In genomic region chr12:1595690-1596347, GRCh38 we compare ENCODE assay signal across 10 cellular contexts. TPM values are rescaled to one million over a fixed set of nuclear protein-coding genes. Genes with fewer than 3 reads are reported as not detected.
DNase-seq lines count a peak whose midpoint lies in the region.
"Had no signal": no experiment of that assay in that cellular context is flagged by ENCODE, and none has a peak within 500 bp of the region (broad histone marks: within the 10 kb centered on the region; RNA-seq: fewer than 3 reads in every experiment).

No MANE protein-coding gene starts in this region.

- no peaks in the 10 kb centered on the region for H3K27me3 ChIP-seq in layer of hippocampus (ENCODE audit: control insufficient read depth, insufficient read depth, low read length)

- peaks cover 18% of the 10 kb centered on the region for H3K36me3 Mint-ChIP-seq in T-helper 1 cell treated with Interleukin-12 subunit alpha and Interleukin-12 subunit beta and Interleukin-4 antibody, amounts not matched to agents 30 μg/mL and 1 μg/mL, for 36 hours (ENCODE audit: low read depth)
- H3K36me3 Mint-ChIP-seq in activated T-helper 1 cell treated with anti-CD3 and anti-CD28 coated beads, Interleukin-12 subunit alpha, Interleukin-12 subunit beta, Interleukin-2, Interleukin-4 antibody, amounts not matched to agents 30 ng/mL and 10 ng/mL and 1 ng/mL, durations not matched to agents 14 hours and 24 hours and 36 hours (ENCODE audit: low read depth) = peaks cover 11% of the 10 kb centered on the region

- H3K27ac Mint-ChIP-seq in T-helper 1 cell treated with Interleukin-12 subunit alpha and Interleukin-12 subunit beta and Interleukin-4 antibody, amounts not matched to agents 30 μg/mL and 1 μg/mL, for 36 hours = no peak overlapping the region
- peak overlapping the region; percentile 92 for H3K27ac Mint-ChIP-seq in activated T-helper 1 cell treated with anti-CD3 and anti-CD28 coated beads, Interleukin-12 subunit alpha, Interleukin-12 subunit beta, Interleukin-2, Interleukin-4 antibody, amounts not matched to agents 30 ng/mL and 10 ng/mL and 1 ng/mL, durations not matched to agents 14 hours and 24 hours and 36 hours

- H3K27ac ChIP-seq in layer of hippocampus (ENCODE audit: low read depth, low read length) (peak overlapping the region; percentile 98), substantia nigra (ENCODE audit: low read depth, low read length, poor library complexity, severe bottlenecking) (peak overlapping the region; percentile 98)

- peaks cover 31% of the 10 kb centered on the region for H3K4me1 Mint-ChIP-seq in T-helper 1 cell treated with Interleukin-12 subunit alpha and Interleukin-12 subunit beta and Interleukin-4 antibody, amounts not matched to agents 30 μg/mL and 1 μg/mL, for 36 hours (ENCODE audit: low read depth)
- peaks cover 39% of the 10 kb centered on the region for H3K4me1 Mint-ChIP-seq in activated T-helper 1 cell treated with anti-CD3 and anti-CD28 coated beads, Interleukin-12 subunit alpha, Interleukin-12 subunit beta, Interleukin-2, Interleukin-4 antibody, amounts not matched to agents 30 ng/mL and 10 ng/mL and 1 ng/mL, durations not matched to agents 14 hours and 24 hours and 36 hours (ENCODE audit: low read depth)

- no peak for DNase-seq in T-helper 1 cell
- DNase-seq in activated T-helper 1 cell treated with anti-CD3 and anti-CD28 coated beads, Interleukin-12 subunit alpha, Interleukin-12 subunit beta, Interleukin-2, Interleukin-4 antibody, amounts not matched to agents 30 ng/mL and 10 ng/mL and 1 ng/mL, durations not matched to agents 14 hours and 24 hours and 36 hours (ENCODE audit: low spot score) = no peak
- DNase-seq in substantia nigra (lab: John Stamatoyannopoulos, UW) = no peak
- no peak for DNase-seq in UCSD-AML1 (lab: John Stamatoyannopoulos, UW; ENCODE audit: unreplicated experiment)
- DNase-seq in HuH-7 (ENCODE audit: low spot score) = no peak
- DNase-seq in mucosa of gallbladder (ENCODE audit: low spot score) = no peak
- DNase-seq: NCI-H2029 treated with DMSO at 0.1 percent for 48 hours had no signal

- no peaks in the 10 kb centered on the region for H3K9me3 Mint-ChIP-seq in T-helper 1 cell treated with Interleukin-12 subunit alpha and Interleukin-12 subunit beta and Interleukin-4 antibody, amounts not matched to agents 30 μg/mL and 1 μg/mL, for 36 hours
- no peaks in the 10 kb centered on the region for H3K9me3 Mint-ChIP-seq in activated T-helper 1 cell treated with anti-CD3 and anti-CD28 coated beads, Interleukin-12 subunit alpha, Interleukin-12 subunit beta, Interleukin-2, Interleukin-4 antibody, amounts not matched to agents 30 ng/mL and 10 ng/mL and 1 ng/mL, durations not matched to agents 14 hours and 24 hours and 36 hours

- H3K27me3 Mint-ChIP-seq in T-helper 1 cell treated with Interleukin-12 subunit alpha and Interleukin-12 subunit beta and Interleukin-4 antibody, amounts not matched to agents 30 μg/mL and 1 μg/mL, for 36 hours (ENCODE audit: low read depth) = no peaks in the 10 kb centered on the region
- H3K27me3 Mint-ChIP-seq in activated T-helper 1 cell treated with anti-CD3 and anti-CD28 coated beads, Interleukin-12 subunit alpha, Interleukin-12 subunit beta, Interleukin-2, Interleukin-4 antibody, amounts not matched to agents 30 ng/mL and 10 ng/mL and 1 ng/mL, durations not matched to agents 14 hours and 24 hours and 36 hours (ENCODE audit: insufficient read depth) = no peaks in the 10 kb centered on the region

- intact Hi-C loops in activated T-helper 1 cell treated with anti-CD3 and anti-CD28 coated beads, Interleukin-12 subunit alpha, Interleukin-12 subunit beta, Interleukin-2, Interleukin-4 antibody, amounts not matched to agents 30 ng/mL and 10 ng/mL and 1 ng/mL, durations not matched to agents 14 hours and 24 hours and 36 hours (cut with micrococcal nuclease) = loop anchor here (1.0 to 10.0 kb wide), 5 partner anchors 9 to 1211 kb away; partner anchors contain the start of genes B4GALNT3, ERC1 and KDM5A

- H3K4me3 Mint-ChIP-seq in T-helper 1 cell treated with Interleukin-12 subunit alpha and Interleukin-12 subunit beta and Interleukin-4 antibody, amounts not matched to agents 30 μg/mL and 1 μg/mL, for 36 hours = peak overlapping the region; percentile 95
- H3K4me3 Mint-ChIP-seq in activated T-helper 1 cell treated with anti-CD3 and anti-CD28 coated beads, Interleukin-12 subunit alpha, Interleukin-12 subunit beta, Interleukin-2, Interleukin-4 antibody, amounts not matched to agents 30 ng/mL and 10 ng/mL and 1 ng/mL, durations not matched to agents 14 hours and 24 hours and 36 hours = peak overlapping the region; percentile 88

RNA-seq across cellular contexts. Expression of gene FBXL14, which starts 1.4 kb away (rescaled TPM):
- 19.4 and 20.4 TPM in 2 replicates for total RNA-seq in activated T-helper 1 cell treated with anti-CD3 and anti-CD28 coated beads, Interleukin-12 subunit alpha, Interleukin-12 subunit beta, Interleukin-2, Interleukin-4 antibody, amounts not matched to agents 30 ng/mL and 10 ng/mL and 1 ng/mL, durations not matched to agents 14 hours and 24 hours and 36 hours
- 23.3 TPM for total RNA-seq in mucosa of gallbladder

RNA-seq across cellular contexts. Expression of gene WNT5B, which starts 33.2 kb away (rescaled TPM):
- 1.1 and 2.0 TPM in 2 replicates for total RNA-seq in activated T-helper 1 cell treated with anti-CD3 and anti-CD28 coated beads, Interleukin-12 subunit alpha, Interleukin-12 subunit beta, Interleukin-2, Interleukin-4 antibody, amounts not matched to agents 30 ng/mL and 10 ng/mL and 1 ng/mL, durations not matched to agents 14 hours and 24 hours and 36 hours
- 7.3 TPM for total RNA-seq in mucosa of gallbladder
- total RNA-seq: activated CD8-positive, alpha-beta memory T cell treated with anti-CD3 and anti-CD28 coated beads for 36 hours had no signal
